ENCODE assay signal across 8 cellular contexts in genomic region chr12:120580787-120581723, GRCh38. TPM values are rescaled to one million over a fixed set of nuclear protein-coding genes. Genes with fewer than 3 reads are reported as not detected.
DNase-seq lines count a peak whose midpoint lies in the region; ATAC-seq, FAIRE-seq and TF ChIP-seq lines count a peak whose summit lies in the region.

A gene with protein sequence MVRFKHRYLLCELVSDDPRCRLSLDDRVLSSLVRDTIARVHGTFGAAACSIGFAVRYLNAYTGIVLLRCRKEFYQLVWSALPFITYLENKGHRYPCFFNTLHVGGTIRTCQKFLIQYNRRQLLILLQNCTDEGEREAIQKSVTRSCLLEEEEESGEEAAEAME (minus strand): TSS chr12:120581402. CDS start chr12:120581362, 40 bp downstream.

- H3K4me1 ChIP-seq in adrenal gland (replicated peaks in 1 of 2) (peaks cover 11 to 26% of the 10 kb centered on the region in 2 donors), heart left ventricle (peaks cover 0 to 36% (median 26%) of the 10 kb centered on the region in 12 donors)

- peaks cover 5% of the 10 kb centered on the region for H3K36me3 Mint-ChIP-seq in type B pancreatic cell

- peak within 1 kb of the TSS; percentile 93 for H3K27ac Mint-ChIP-seq in type B pancreatic cell

- intact Hi-C loops in adrenal gland (cut with DNase I): loop anchor here (5.0 to 10.0 kb wide), 4 partner anchors 74 to 394 kb away; partner anchors contain the start of genes UNC119B (in 2 of the 2) and HNF1A (in 1 of the 2)
- intact Hi-C loops in heart left ventricle (cut with DNase I): loop anchor here in 9 of 10 donors (2.0 to 10.0 kb wide), 10 partner anchors 44 to 524 kb away; partner anchors contain the start of genes UNC119B (in 3 of the 9), C12orf43 (in 1 of the 9) and SPPL3 (in 1 of the 9)

- no peaks in the 10 kb centered on the region for H3K9me3 ChIP-seq in adrenal gland (replicated peaks in 1 of 3)
- no peaks in the 10 kb centered on the region for H3K9me3 ChIP-seq in heart left ventricle

- H3K27ac ChIP-seq in adrenal gland (peak within 1 kb of the TSS in 4 of 5 donors; percentile 26 to 80 (median 66)), heart left ventricle (peak within 1 kb of the TSS in 11 of 12 donors; percentile 47 to 84 (median 70))

- H3K4me3 ChIP-seq in adrenal gland (peak within 1 kb of the TSS; percentile 30 to 66 (median 56)), heart left ventricle (peak within 1 kb of the TSS; percentile 61 to 97 (median 81))

- no peaks in the 10 kb centered on the region for H3K9me3 Mint-ChIP-seq in type B pancreatic cell

- H3K4me1 Mint-ChIP-seq in type B pancreatic cell (ENCODE audit: unreplicated experiment): peaks cover 18% of the 10 kb centered on the region

- ATAC-seq in HG02852 (IDR thresholded peaks at IDR 0.05; ENCODE audit: unreplicated experiment) (peak; percentile 90), heart left ventricle (peak; percentile 92 to 97 (median 94))

- FAIRE-seq in GM12892 (lab: Jason Lieb, UNC): peak; percentile 95

- H3K27me3 Mint-ChIP-seq in type B pancreatic cell: peaks cover 31% of the 10 kb centered on the region

- DNase-seq in GM12892 (ENCODE audit: insufficient read length) (peak; percentile 73), NCI-H146 (lab: John Stamatoyannopoulos, UW) (peak; percentile 98), T-helper 1 cell (peak; percentile 88 to 97 (median 93)), adrenal gland (peak; percentile 96 to 99 (median 98)), heart left ventricle (peak; percentile 96 to 97 (median 97)), pons (ENCODE audit: low spot score) (peak; percentile 99), type B pancreatic cell (ENCODE audit: extremely low spot score, unreplicated experiment) (peak; percentile 92)

- TF ChIP-seq POLR2A in GM12892 (IDR thresholded peaks at IDR 0.05; ENCODE audit: low read depth, low read length) (peak; percentile 98), adrenal gland (IDR thresholded peaks at IDR 0.05) (peak; percentile 27 to 84), heart left ventricle (IDR thresholded peaks at IDR 0.05) (peak in 1 of 2 donors; percentile 77)

- peak within 1 kb of the TSS; percentile 98 for H3K4me3 Mint-ChIP-seq in type B pancreatic cell

- H3K36me3 ChIP-seq in adrenal gland (replicated peaks in 1 of 2) (peaks cover 0 to 36% of the 10 kb centered on the region in 2 donors), heart left ventricle (peaks cover 0 to 44% (median 38%) of the 10 kb centered on the region in 9 donors)

- H3K27me3 ChIP-seq in adrenal gland (no peaks in the 10 kb centered on the region), heart left ventricle (peaks cover 0 to 9% (median 0%) of the 10 kb centered on the region in 9 donors)

- TF ChIP-seq CTCF in adrenal gland (IDR thresholded peaks at IDR 0.05) (no peak), heart left ventricle (IDR thresholded peaks at IDR 0.05) (no peak), type B pancreatic cell (conservative IDR thresholded peaks at IDR 0.05) (no peak)

- WGBS in adrenal gland, 4 donors: 0 to 1% (median 0%) methylated on average over 28 to 56 of the region's 56 CpGs
- 0 to 1% (median 0%) methylated on average over 34 to 56 of the region's 56 CpGs for WGBS in heart left ventricle, 4 donors

RNA-seq across cellular contexts. Expression of the gene that starts here (rescaled TPM):
- polyA plus RNA-seq in GM12892 (2012; ENCODE audit: missing spikeins): 52.9 TPM
- total RNA-seq in adrenal gland (10 to 100 TPM; 31.4 to 92.4 (median 62.4) TPM), heart left ventricle (10 to 100 TPM; 20.6 to 46.6 (median 36.3) TPM), type B pancreatic cell (ENCODE audit: low replicate concordance) (45.6 and 55.2 TPM in 2 replicates)
- polyA plus RNA-seq in adrenal gland (100 to 1,000 TPM in 2 of 3 donors, 10 to 100 TPM in 1; 69.0 to 158 (median 116) TPM), heart left ventricle (10 to 100 TPM; 30.9 to 55.8 TPM)

Comparison
In these comparisons a context has a peak if more than half of its experiments do, and no peak if none do; other contexts are left out.
1. Peak in every context shown above with its lines: DNase-seq, ATAC-seq, H3K4me3 ChIP-seq and H3K27ac ChIP-seq.